In the genomic region with DNA sequence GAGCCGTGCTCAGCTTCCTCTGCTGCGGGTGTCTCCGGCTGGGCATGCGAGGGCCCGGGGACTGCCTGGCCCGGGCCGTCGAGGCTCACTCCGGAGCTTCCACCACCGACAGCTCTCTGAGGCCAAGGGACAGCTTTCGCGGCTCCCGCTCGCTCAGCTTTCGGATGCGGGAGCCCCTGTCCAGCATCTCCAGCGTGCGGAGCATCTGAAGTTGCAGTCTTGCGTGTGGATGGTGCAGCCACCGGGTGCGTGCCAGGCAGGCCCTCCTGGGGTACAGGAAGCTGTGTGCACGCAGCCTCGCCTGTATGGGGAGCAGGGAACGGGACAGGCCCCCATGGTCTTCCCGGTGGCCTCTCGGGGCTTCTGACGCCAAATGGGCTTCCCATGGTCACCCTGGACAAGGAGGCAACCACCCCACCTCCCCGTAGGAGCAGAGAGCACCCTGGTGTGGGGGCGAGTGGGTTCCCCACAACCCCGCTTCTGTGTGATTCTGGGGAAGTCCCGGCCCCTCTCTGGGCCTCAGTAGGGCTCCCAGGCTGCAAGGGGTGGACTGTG, we compare ENCODE assay signal across 9 cellular contexts. TPM values are rescaled to one million over a fixed set of nuclear protein-coding genes. Genes with fewer than 3 reads are reported as not detected.
DNase-seq lines count a peak whose midpoint lies in the region; ATAC-seq and TF ChIP-seq lines count a peak whose summit lies in the region.
"Had no signal": no experiment of that assay in that cellular context is flagged by ENCODE, and none has a peak within 500 bp of the region (broad histone marks: within the 10 kb centered on the region; RNA-seq: fewer than 3 reads in every experiment).

No MANE protein-coding gene starts in this region.

- TF ChIP-seq CTCF in breast epithelium (IDR thresholded peaks at IDR 0.05) = no peak
- TF ChIP-seq CTCF in mammary epithelial cell (conservative IDR thresholded peaks at IDR 0.05 in 1 of 2, IDR thresholded peaks at IDR 0.05 in 1 of 2; ENCODE audit: extremely low read depth in 1 of 2, insufficient read depth in 1 of 2, low read depth in 1 of 2, low read length in 2 of 2) = no peak
- TF ChIP-seq CTCF in upper lobe of left lung (IDR thresholded peaks at IDR 0.05) = no peak

- H4K20me1 ChIP-seq in mammary epithelial cell (ENCODE audit: insufficient read depth, low read length) = no peaks in the 10 kb centered on the region

- TF ChIP-seq EP300 in upper lobe of left lung (IDR thresholded peaks at IDR 0.05) = no peak

- peak overlapping the region; percentile 96 for H3K27ac Mint-ChIP-seq in activated T-cell treated with anti-CD3 and anti-CD28 coated beads, Interleukin-2, amount 50 U/mL, for 24 hours

- peaks cover 49% of the 10 kb centered on the region for H3K4me1 Mint-ChIP-seq in activated T-cell treated with anti-CD3 and anti-CD28 coated beads, Interleukin-2, amount 50 U/mL, for 24 hours (ENCODE audit: low read depth)
- H3K4me1 Mint-ChIP-seq: neural crest cell had no signal

- H3K27ac ChIP-seq in breast epithelium = no peak overlapping the region
- H3K27ac ChIP-seq in mammary epithelial cell (ENCODE audit: insufficient read depth, low read depth, low read length) = no peak overlapping the region
- H3K27ac ChIP-seq in upper lobe of left lung = peak overlapping the region; percentile 88 to 97 (median 92)

- no peaks in the 10 kb centered on the region for H3K9me3 Mint-ChIP-seq in activated T-cell treated with anti-CD3 and anti-CD28 coated beads, Interleukin-2, amount 50 U/mL, for 24 hours
- H3K9me3 Mint-ChIP-seq: neural crest cell had no signal

- no peak overlapping the region for H2AFZ ChIP-seq in mammary epithelial cell (ENCODE audit: low read depth, low read length)

- no TSS peak for BruUV-seq in mammary epithelial cell (replicated peaks; lab: Mats Ljungman, UMichigan)

- 97% methylated on average over 15 of the region's 31 CpGs for WGBS in mammary epithelial cell (ENCODE audit: low coverage, missing lambda C conversion rate)
- WGBS in upper lobe of left lung, 2 donors = 66 to 67% methylated on average over 16 to 30 of the region's 31 CpGs

- no peaks in the 10 kb centered on the region for H3K27me3 Mint-ChIP-seq in activated T-cell treated with anti-CD3 and anti-CD28 coated beads, Interleukin-2, amount 50 U/mL, for 24 hours

- H3K9ac ChIP-seq in mammary epithelial cell (ENCODE audit: insufficient read depth, low read length) = no peak overlapping the region

- H3K4me3 ChIP-seq in breast epithelium = peak overlapping the region; percentile 17 to 51 (median 28)
- H3K4me3 ChIP-seq in mammary epithelial cell (replicated peaks in 1 of 3; ENCODE audit: insufficient read depth in 1 of 3, low read depth in 2 of 3, low read length in 3 of 3) = no peak overlapping the region
- H3K4me3 ChIP-seq in mononuclear cell (ENCODE audit: low read length) = peak overlapping the region; percentile 75
- H3K4me3 ChIP-seq in upper lobe of left lung = peak overlapping the region; percentile 10 to 50 (median 43)

- H3K4me1 ChIP-seq in breast epithelium (peaks cover 0 to 3% of the 10 kb centered on the region in 2 donors), mammary epithelial cell (ENCODE audit: insufficient read depth, low read length) (peaks cover 25% of the 10 kb centered on the region), mononuclear cell (ENCODE audit: insufficient read depth, low read length) (peaks cover 67% of the 10 kb centered on the region), upper lobe of left lung (peaks cover 27 to 35% (median 31%) of the 10 kb centered on the region in 4 donors)

- intact Hi-C loops in breast epithelium (cut with DNase I; ENCODE audit: low total_unique reads) = no loop called here
- intact Hi-C loops in mammary epithelial cell (cut with micrococcal nuclease) = loop anchor here (5.0 kb wide), 1 partner anchor 43 kb away; a partner anchor contains a TSS

- CTCF ChIA-PET in mammary epithelial cell (lab: Charles Lee; ENCODE audit: low non-redundant PET) = no interaction called here

- H3K27me3 ChIP-seq in breast epithelium (no peaks in the 10 kb centered on the region), mammary epithelial cell (ENCODE audit: insufficient read depth, low read length) (no peaks in the 10 kb centered on the region), mononuclear cell (ENCODE audit: insufficient read depth, low read length) (no peaks in the 10 kb centered on the region), upper lobe of left lung (no peaks in the 10 kb centered on the region)

- no peaks in the 10 kb centered on the region for H3K9me3 ChIP-seq in breast epithelium
- no peaks in the 10 kb centered on the region for H3K9me3 ChIP-seq in mammary epithelial cell (replicated peaks; ENCODE audit: insufficient read depth, low read length)
- H3K9me3 ChIP-seq in mononuclear cell (ENCODE audit: low read depth, low read length) = no peaks in the 10 kb centered on the region
- H3K9me3 ChIP-seq in upper lobe of left lung = no peaks in the 10 kb centered on the region

- peaks cover 42% of the 10 kb centered on the region for H3K36me3 Mint-ChIP-seq in activated T-cell treated with anti-CD3 and anti-CD28 coated beads, Interleukin-2, amount 50 U/mL, for 24 hours (ENCODE audit: low read depth)

- dilution Hi-C loops in mammary epithelial cell (cut with HindIII; ENCODE audit: low sequenced_read_pairs) = loop anchor here (5.0 to 10.0 kb wide), 6 partner anchors 55 to 485 kb away; a partner anchor contains a TSS

- H3K4me2 ChIP-seq in mammary epithelial cell (ENCODE audit: insufficient read depth, low read depth, low read length) = no peak overlapping the region

- no peak for DNase-seq in breast epithelium (ENCODE audit: low spot score in 2 of 2)
- DNase-seq in mammary epithelial cell = no peak
- DNase-seq in activated T-cell treated with anti-CD3 and anti-CD28 coated beads, Interleukin-2, amount 50 U/mL, for 24 hours = peak; percentile 77
- DNase-seq in upper lobe of left lung = peak in 1 of 2 donors; percentile 80
- DNase-seq in inferior parietal cortex (ENCODE audit: extremely low spot score) = no peak
- no peak for DNase-seq in GM19238 (ENCODE audit: insufficient read length, low spot score)
- no peak for DNase-seq in MV-4-11 (lab: John Stamatoyannopoulos, UW)

- H3K79me2 ChIP-seq in mammary epithelial cell (ENCODE audit: insufficient read depth, low read length) = no peaks in the 10 kb centered on the region

- TF ChIP-seq POLR2A in breast epithelium (IDR thresholded peaks at IDR 0.05) = no peak
- no peak for TF ChIP-seq POLR2A in upper lobe of left lung (IDR thresholded peaks at IDR 0.05)

- ATAC-seq in upper lobe of left lung (ENCODE audit: low FRiP score in 2 of 2) = peak in 1 of 2 donors; percentile 7

- in situ Hi-C loops in mammary epithelial cell (cut with MboI; ENCODE audit: low sequenced_read_pairs in 2 of 2) = no loop called here

- H3K36me3 ChIP-seq in breast epithelium (no peaks in the 10 kb centered on the region), mammary epithelial cell (ENCODE audit: insufficient read depth, low read length) (no peaks in the 10 kb centered on the region), upper lobe of left lung (no peaks in the 10 kb centered on the region)

- peak overlapping the region; percentile 92 for H3K4me3 Mint-ChIP-seq in activated T-cell treated with anti-CD3 and anti-CD28 coated beads, Interleukin-2, amount 50 U/mL, for 24 hours
- H3K4me3 Mint-ChIP-seq: neural crest cell had no signal

RNA-seq across cellular contexts. Expression of a gene that starts 1.2 kb away (rescaled TPM):
- total RNA-seq in breast epithelium (1 to 10 TPM in 2 of 3 donors, not detected in 1; 1.3 to 1.9 TPM), mammary epithelial cell (under 1 TPM; 0.67 to 0.94 TPM), mononuclear cell (81.6 TPM), upper lobe of left lung (10 to 100 TPM; 19.1 to 41.6 (median 33.7) TPM)
- 0.10 TPM for polyA plus RNA-seq in mammary epithelial cell
- polyA minus RNA-seq in mammary epithelial cell = not detected
- total RNA-seq: neural crest cell had no signal

RNA-seq across cellular contexts. Expression of a gene that starts 5.9 kb away (rescaled TPM):
- total RNA-seq in breast epithelium (10 to 100 TPM; 21.1 to 34.7 (median 25.3) TPM), mammary epithelial cell (10 to 100 TPM; 55.5 to 95.3 TPM), mononuclear cell (29.7 TPM), upper lobe of left lung (10 to 100 TPM; 35.6 to 87.0 (median 72.5) TPM)
- 91.0 TPM for polyA plus RNA-seq in mammary epithelial cell
- polyA minus RNA-seq in mammary epithelial cell = 106 TPM

RNA-seq across cellular contexts. Expression of a gene that starts 44.0 kb away (rescaled TPM):
- 10 to 100 TPM in 1 of 3 donors, 1 to 10 TPM in 2; 7.8 to 16.2 (median 8.5) TPM for total RNA-seq in breast epithelium
- total RNA-seq in mammary epithelial cell = 100 to 1,000 TPM in 1 of 2 donors, 10 to 100 TPM in 1; 28.7 to 110 TPM
- 57.1 TPM for polyA plus RNA-seq in mammary epithelial cell
- polyA minus RNA-seq in mammary epithelial cell = 43.7 TPM
- 48.3 TPM for total RNA-seq in mononuclear cell
- total RNA-seq in upper lobe of left lung = 10 to 100 TPM; 19.0 to 31.4 (median 28.4) TPM
- total RNA-seq: neural crest cell had no signal

RNA-seq across cellular contexts. Expression of a gene that starts 44.6 kb away (rescaled TPM):
- total RNA-seq in breast epithelium = under 1 TPM in 2 of 3 donors, not detected in 1; 0.33 to 0.59 TPM
- under 1 TPM; 0.17 to 0.19 TPM for total RNA-seq in mammary epithelial cell
- 0.15 TPM for polyA plus RNA-seq in mammary epithelial cell
- polyA minus RNA-seq in mammary epithelial cell = not detected
- total RNA-seq in mononuclear cell = not detected
- under 1 TPM in 2 of 6 donors, not detected in 4; 0.49 to 0.76 TPM for total RNA-seq in upper lobe of left lung

Comparison
In these comparisons a context has a peak if more than half of its experiments do, and no peak if none do; other contexts are left out.
1. H3K4me3 ChIP-seq: peak in breast epithelium (3 of 3), mononuclear cell (single experiment) and upper lobe of left lung (4 of 4); none in mammary epithelial cell (0 of 3).
2. H3K27ac ChIP-seq: peak in upper lobe of left lung (4 of 4); none in breast epithelium (0 of 2) and mammary epithelial cell (single experiment).
3. RNA of a gene that starts 1.2 kb away (total RNA-seq): 81.6 TPM in mononuclear cell (single experiment) and 19.1 to 41.6 TPM in upper lobe of left lung; 1.3 to 1.9 TPM in breast epithelium and 0.67 to 0.94 TPM in mammary epithelial cell; every median in the first group is over 4 times any median in the second.